ENCODE assay signal across 25 cellular contexts in the genomic region with DNA sequence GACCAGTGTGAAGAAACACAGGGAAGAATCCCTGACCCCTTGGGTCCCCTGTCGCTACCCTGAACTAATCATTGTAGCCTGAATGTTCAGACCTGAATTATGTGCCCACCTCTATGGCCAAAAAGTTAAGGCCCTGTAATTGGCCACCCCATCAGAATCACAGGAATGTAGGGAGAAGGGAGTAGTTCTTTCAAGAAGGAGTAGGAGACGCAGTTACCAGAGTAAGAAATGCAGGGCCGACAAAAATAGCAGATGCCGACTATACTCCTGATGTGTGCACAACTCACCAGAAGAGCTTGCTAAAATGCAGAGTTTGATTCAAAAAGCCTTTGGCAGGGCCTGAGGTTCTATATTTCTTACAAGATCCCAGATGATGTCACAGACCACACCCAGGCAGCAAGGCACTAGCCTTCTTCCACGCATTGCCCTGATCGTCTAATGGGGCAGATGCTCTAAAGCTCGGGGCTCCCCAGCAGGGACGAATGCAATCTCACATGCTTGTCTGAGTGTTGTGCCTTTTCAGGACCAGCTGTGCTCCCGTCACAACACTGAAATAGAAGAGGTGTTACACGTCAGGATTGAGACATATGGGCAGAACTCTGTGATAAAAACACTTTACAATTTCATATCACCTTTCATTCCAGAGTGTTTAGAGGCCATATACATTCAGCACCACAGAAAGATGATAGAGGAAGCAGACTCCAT.
"Had no signal": no experiment of that assay in that cellular context is flagged by ENCODE, and none has a peak within 500 bp of the region (broad histone marks: within the 10 kb centered on the region; RNA-seq: fewer than 3 reads in every experiment).

No MANE protein-coding gene starts in this region.

- H3K4me1 ChIP-seq: testis, uterus had no signal

- DNase-seq: activated CD4-positive, alpha-beta T cell treated with anti-CD3 and anti-CD28 coated beads for 4 hours; activated CD4-positive, alpha-beta T cell treated with anti-CD3 and anti-CD28 coated beads, Interleukin-2, amount 50 U/mL, for 4 hours; activated effector memory CD4-positive, alpha-beta T cell treated with Interleukin-2 at 50 U/mL for 16 hours; activated naive CD4-positive, alpha-beta T cell treated with Interleukin-2 at 50 U/mL for 16 hours; activated T-cell treated with anti-CD3 and anti-CD28 coated beads for 4 hours; anterior cingulate cortex; cerebellar nuclear complex; cortex of kidney; foreskin fibroblast; islet precursor cell; left cardiac atrium; left ventricle myocardium superior; ovary; stimulated activated CD4-positive, alpha-beta T cell treated with anti-CD3 and anti-CD28 coated beads, Interleukin-12 subunit alpha, Interleukin-12 subunit beta, amount 100 ng/mL, for 4 hours; stimulated activated CD4-positive, alpha-beta T cell treated with anti-CD3 and anti-CD28 coated beads, Interleukin-4, amount 100 ng/mL, for 1 hour; stimulated activated naive CD8-positive, alpha-beta T cell treated with anti-CD3 and anti-CD28 coated beads, Interleukin-15, Interleukin-2, amounts not matched to agents 100 U/mL and 50 U/mL, for 24 hours; testis; transverse colon; uterus had no signal

- ATAC-seq: esophagus mucosa; left cardiac atrium; left ventricle myocardium superior; sciatic nerve; stimulated activated naive CD8-positive, alpha-beta T cell treated with anti-CD3 and anti-CD28 coated beads, Interleukin-15, Interleukin-2, amounts not matched to agents 100 U/mL and 50 U/mL, for 24 hours had no signal

- H3K27ac Mint-ChIP-seq: activated naive CD8-positive, alpha-beta T cell; nephron; progenitor cell of endocrine pancreas had no signal

- H3K36me3 Mint-ChIP-seq: activated naive CD8-positive, alpha-beta T cell had no signal

- H3K36me3 ChIP-seq: ovary, transverse colon, uterus had no signal

- H3K27me3 ChIP-seq: ovary, testis, transverse colon, uterus had no signal

- H3K4me3 Mint-ChIP-seq: activated naive CD8-positive, alpha-beta T cell; nephron had no signal

- H3K9me3 ChIP-seq: ovary, testis, transverse colon, uterus had no signal

- H3K4me3 ChIP-seq: ovary, skin epidermis, testis, transverse colon, uterus had no signal

- H3K27ac ChIP-seq: ovary, skin epidermis, testis, transverse colon had no signal

- H3K9me3 Mint-ChIP-seq: nephron had no signal
